Comparison of ENCODE assay signal across 26 cellular contexts in genomic region chr19:17219286-17219685, GRCh38. TPM values are rescaled to one million over a fixed set of nuclear protein-coding genes. Genes with fewer than 3 reads are reported as not detected.
DNase-seq lines count a peak whose midpoint lies in the region; ATAC-seq, FAIRE-seq and TF ChIP-seq lines count a peak whose summit lies in the region.
"Had no signal": no experiment of that assay in that cellular context is flagged by ENCODE, and none has a peak within 500 bp of the region (broad histone marks: within the 10 kb centered on the region; RNA-seq: fewer than 3 reads in every experiment).

No MANE protein-coding gene starts in this region.

- no peak overlapping the region for H3K18ac ChIP-seq in mesenchymal stem cell (ENCODE audit: low read depth in 1 of 2, low read length in 2 of 2)

- no peak overlapping the region for H4K91ac ChIP-seq in mesenchymal stem cell (ENCODE audit: low read length)

- peaks cover 3 to 8% (median 7%) of the 10 kb centered on the region in 3 donors for H3K4me1 Mint-ChIP-seq in IgD-negative memory B cell

- DNase-seq in HepG2 (ENCODE audit: low spot score): no peak
- no peak for DNase-seq in right lobe of liver
- no peak for DNase-seq in mesenchymal stem cell
- no peak for DNase-seq in activated effector memory CD4-positive, alpha-beta T cell treated with Interleukin-2 at 50 U/mL for 16 hours
- no peak for DNase-seq in kidney
- DNase-seq in G401 (ENCODE audit: low spot score): no peak
- DNase-seq in COLO668 (lab: John Stamatoyannopoulos, UW; ENCODE audit: unreplicated experiment): no peak
- DNase-seq: Caco-2; CD4-positive, alpha-beta memory T cell; H7; HFFc6; Karpas-422; MV-4-11; NCI-H1105; NCI-H1436 treated with DMSO at 0.1 percent for 48 hours; NCI-H1930; NCI-H2107; NCI-H524 treated with DMSO at 0.1 percent for 48 hours; NCI-H774; T-cell had no signal

- peak overlapping the region; percentile 23 for H2BK120ac ChIP-seq in mesenchymal stem cell (ENCODE audit: low read depth, low read length)

- H2AK5ac ChIP-seq in mesenchymal stem cell (ENCODE audit: low read length, severe bottlenecking): no peak overlapping the region

- H3K36me3 ChIP-seq in HepG2 (replicated peaks in 1 of 2; ENCODE audit: control insufficient read depth in 1 of 2, insufficient read depth in 2 of 2, low read length in 2 of 2): peaks cover 0 to 6% of the 10 kb centered on the region in 2 experiments; a peak in 2 of 5 replicates
- H3K36me3 ChIP-seq in right lobe of liver: peaks cover 0 to 15% (median 7%) of the 10 kb centered on the region in 4 donors
- H3K36me3 ChIP-seq in mesenchymal stem cell (ENCODE audit: control insufficient read depth in 1 of 2, insufficient read depth in 2 of 2, low read depth in 1 of 2, low read length in 2 of 2): peaks cover 28 to 30% of the 10 kb centered on the region in 2 experiments
- H3K36me3 ChIP-seq in kidney (ENCODE audit: control insufficient read depth in 1 of 2, insufficient read depth in 2 of 2, low read length in 2 of 2): no peaks in the 10 kb centered on the region

- in situ Hi-C loops in HepG2 (cut with HindIII; ENCODE audit: extremely low pct_ligation_motif_present, low pct_unique_long_range_greater_than_20kb) (no loop called here), G401 (cut with HindIII; ENCODE audit: low sequenced_read_pairs) (no loop called here)

- intact Hi-C loops in HepG2 (cut with micrococcal nuclease; ENCODE audit: unreplicated experiment): no loop called here
- intact Hi-C loops in right lobe of liver (cut with DNase I): no loop called here
- intact Hi-C loops in kidney (cut with DNase I): no loop called here

- 95% methylated on average over 8 of the region's 8 CpGs for whole genome bisulfite sequencing in HepG2 (ENCODE audit: low lambda C conversion rate)
- 100% methylated on average over 3 of the region's 8 CpGs for WGBS in right lobe of liver (ENCODE audit: insufficient coverage, low coverage, low lambda C conversion rate, missing lambda C conversion rate)
- 98% methylated on average over 8 of the region's 8 CpGs for WGBS in mesenchymal stem cell

- peaks cover 10% of the 10 kb centered on the region for H3K36me3 Mint-ChIP-seq in IgD-negative memory B cell

- TF ChIP-seq CTCF in HepG2 (CRISPR knock-in tag; IDR thresholded peaks at IDR 0.05): 0 out of 2 replicates have a peak, but pooled peaks have one; percentile 9
- no peak for TF ChIP-seq CTCF in right lobe of liver (IDR thresholded peaks at IDR 0.05)
- TF ChIP-seq CTCF in kidney (IDR thresholded peaks at IDR 0.05; ENCODE audit: borderline replicate concordance, extremely low read depth, insufficient read depth): no peak

- H3K4ac ChIP-seq in mesenchymal stem cell (ENCODE audit: low read depth in 1 of 2, low read length in 2 of 2): no peak overlapping the region

- H3K79me1 ChIP-seq in mesenchymal stem cell (replicated peaks; ENCODE audit: low read length, poor library complexity, severe bottlenecking): peaks cover 12% of the 10 kb centered on the region

- no peak for TF ChIP-seq RAD21 in HepG2 (CRISPR knock-in tag; IDR thresholded peaks at IDR 0.05)

- no peak overlapping the region for H3K27ac ChIP-seq in HepG2 (ENCODE audit: extremely low read length, insufficient read depth, low read length)
- H3K27ac ChIP-seq in right lobe of liver: no peak overlapping the region
- no peak overlapping the region for H3K27ac ChIP-seq in mesenchymal stem cell (ENCODE audit: low read length, poor library complexity, severe bottlenecking)
- H3K27ac ChIP-seq in kidney (ENCODE audit: low read depth in 2 of 2, low read length in 2 of 2): no peak overlapping the region
- H3K27ac ChIP-seq: BLaER1 had no signal

- no peak overlapping the region for H3K4me2 ChIP-seq in HepG2 (ENCODE audit: low read depth, low read length)
- no peak overlapping the region for H3K4me2 ChIP-seq in mesenchymal stem cell (ENCODE audit: low read length, poor library complexity, severe bottlenecking)
- H3K4me2 ChIP-seq: BLaER1 had no signal

- H2BK12ac ChIP-seq in mesenchymal stem cell (ENCODE audit: low read length in 2 of 2): no peak overlapping the region

- H3K4me3 ChIP-seq in HepG2 (replicated peaks in 1 of 3; ENCODE audit: insufficient read depth in 1 of 3, low read depth in 2 of 3, low read length in 3 of 3): no peak overlapping the region
- no peak overlapping the region for H3K4me3 ChIP-seq in right lobe of liver
- no peak overlapping the region for H3K4me3 ChIP-seq in mesenchymal stem cell (ENCODE audit: insufficient read depth in 1 of 2, low read depth in 1 of 2, low read length in 2 of 2)
- no peak overlapping the region for H3K4me3 ChIP-seq in kidney (ENCODE audit: low read length in 2 of 2)
- H3K4me3 ChIP-seq: BLaER1 had no signal

- CTCF ChIA-PET in HepG2 (lab: Yijun Ruan, JAX; ENCODE audit: low intra/inter-chr PET ratio, low total read pairs): no interaction called here

- no peak overlapping the region for H3K14ac ChIP-seq in mesenchymal stem cell (ENCODE audit: low read length in 2 of 2)

- H2BK15ac ChIP-seq in mesenchymal stem cell (ENCODE audit: low read depth, poor library complexity, severe bottlenecking): no peak overlapping the region

- peak overlapping the region in 2 of 3 donors; percentile 63 to 89 for H3K27ac Mint-ChIP-seq in IgD-negative memory B cell
- H3K27ac Mint-ChIP-seq: T-cell had no signal

- no peak overlapping the region for H3K9ac ChIP-seq in HepG2 (ENCODE audit: insufficient read depth, low read depth, low read length)
- H3K9ac ChIP-seq in mesenchymal stem cell (ENCODE audit: low read length): no peak overlapping the region
- no peak overlapping the region for H3K9ac ChIP-seq in kidney (ENCODE audit: low read length in 2 of 2)
- H3K9ac ChIP-seq: BLaER1 had no signal

- H2BK5ac ChIP-seq in mesenchymal stem cell (ENCODE audit: low read depth, low read length, poor library complexity, severe bottlenecking): no peak overlapping the region

- H3K4me1 ChIP-seq in HepG2 (ENCODE audit: insufficient read depth, low read length): peaks cover 32% of the 10 kb centered on the region
- peaks cover 0 to 13% (median 3%) of the 10 kb centered on the region in 4 donors for H3K4me1 ChIP-seq in right lobe of liver
- peaks cover 19% of the 10 kb centered on the region for H3K4me1 ChIP-seq in mesenchymal stem cell (ENCODE audit: control insufficient read depth, insufficient read depth, low read depth, low read length)
- H3K4me1 ChIP-seq in kidney (ENCODE audit: control insufficient read depth in 1 of 2, insufficient read depth in 1 of 2, low read depth in 1 of 2, low read length in 2 of 2): peaks cover 4 to 11% of the 10 kb centered on the region in 2 donors

- no peaks in the 10 kb centered on the region for H3K27me3 Mint-ChIP-seq in IgD-negative memory B cell
- H3K27me3 Mint-ChIP-seq: CD4-positive, alpha-beta memory T cell; T-cell had no signal

- no peaks in the 10 kb centered on the region for H4K20me1 ChIP-seq in HepG2 (ENCODE audit: insufficient read depth, low read length)
- H4K20me1 ChIP-seq: BLaER1 had no signal

- H3K79me2 ChIP-seq in HepG2 (ENCODE audit: insufficient read depth, low read length): no peaks in the 10 kb centered on the region

- no peaks in the 10 kb centered on the region for H3K9me3 ChIP-seq in HepG2 (ENCODE audit: low read length)
- H3K9me3 ChIP-seq in right lobe of liver: no peaks in the 10 kb centered on the region
- H3K9me3 ChIP-seq in mesenchymal stem cell (ENCODE audit: control insufficient read depth, low read length): no peaks in the 10 kb centered on the region
- H3K9me3 ChIP-seq in kidney (ENCODE audit: control insufficient read depth in 1 of 2, low read length in 2 of 2): no peaks in the 10 kb centered on the region
- H3K9me3 ChIP-seq: BLaER1, Caco-2 had no signal

- H3K27me3 ChIP-seq in HepG2 (ENCODE audit: control insufficient read depth in 1 of 2, insufficient read depth in 2 of 2, low read length in 2 of 2) (no peaks in the 10 kb centered on the region; a peak in 1 of 5 replicates), right lobe of liver (no peaks in the 10 kb centered on the region), mesenchymal stem cell (ENCODE audit: control insufficient read depth in 1 of 2, insufficient read depth in 1 of 2, low read length in 2 of 2) (no peaks in the 10 kb centered on the region)
- H3K27me3 ChIP-seq: BLaER1 had no signal

- H3K4me3 Mint-ChIP-seq in IgD-negative memory B cell: peak overlapping the region in 2 of 4 donors; percentile 28 to 65
- H3K4me3 Mint-ChIP-seq: HFFc6, T-cell had no signal

- H3K23ac ChIP-seq in mesenchymal stem cell (ENCODE audit: low read length in 2 of 2): no peak overlapping the region

- TF ChIP-seq EP300 in HepG2 (IDR thresholded peaks at IDR 0.05; ENCODE audit: low read depth in 2 of 2, low read length in 2 of 2) (no peak), HepG2 (CRISPR knock-in tag; IDR thresholded peaks at IDR 0.05; ENCODE audit: borderline replicate concordance) (no peak)

- ATAC-seq in HepG2 (no peak), right lobe of liver (no peak)
- ATAC-seq: T-cell had no signal

- no TSS peak for BruUV-seq in HepG2 (replicated peaks; lab: Mats Ljungman, UMichigan)

- H4K8ac ChIP-seq in mesenchymal stem cell (ENCODE audit: low read length): no peak overlapping the region

- TF ChIP-seq POLR2A in HepG2 (IDR thresholded peaks at IDR 0.05; ENCODE audit: insufficient read depth in 1 of 2, low read depth in 2 of 2, low read length in 2 of 2) (no peak), right lobe of liver (IDR thresholded peaks at IDR 0.05) (no peak)

- POLR2A ChIA-PET in HepG2 (lab: Yijun Ruan, JAX): interaction anchor here (1.5 kb wide), 1 partner anchor 36 kb away, joined by 4 read pairs; no protein-coding TSS in a partner anchor

- FAIRE-seq in HepG2 (lab: Jason Lieb, UNC): no peak
- FAIRE-seq in kidney (lab: Jason Lieb, UNC): no peak
- FAIRE-seq: A204.1, GM19239, RCC 7860 had no signal

- no peak overlapping the region for H2AFZ ChIP-seq in HepG2 (ENCODE audit: low read length)
- H2AFZ ChIP-seq in mesenchymal stem cell (ENCODE audit: low read depth, low read length): no peak overlapping the region

- no peaks in the 10 kb centered on the region for H3K9me3 Mint-ChIP-seq in IgD-negative memory B cell
- H3K9me3 Mint-ChIP-seq: CD4-positive, alpha-beta memory T cell; HFFc6; T-cell had no signal

RNA-seq across cellular contexts. Expression of gene USE1, which starts 4.1 kb away (rescaled TPM):
- 9.9 and 10.3 TPM in 2 replicates for total RNA-seq in HepG2 (2016; rRNA removed; fragmentation: Illumina TruSeq; extraction: Trizol)
- total RNA-seq in HepG2 (2016; cell fraction: cytosol; rRNA removed; fragmentation: Illumina TruSeq; extraction: Trizol; ENCODE audit: low read depth): 7.1 and 12.3 TPM in 2 replicates
- total RNA-seq in HepG2 (2016; cell fraction: insoluble cytoplasmic fraction; rRNA removed; fragmentation: Illumina TruSeq; extraction: Trizol): 10.7 and 11.6 TPM in 2 replicates
- total RNA-seq in HepG2 (2016; cell fraction: membrane; rRNA removed; fragmentation: Illumina TruSeq; extraction: Trizol): 12.0 and 15.3 TPM in 2 replicates
- total RNA-seq in HepG2 (2016; cell fraction: nucleus; rRNA removed; fragmentation: Illumina TruSeq; extraction: Trizol): 6.2 and 7.0 TPM in 2 replicates
- polyA plus RNA-seq in HepG2 (2011; rRNA removed): 16.3 and 17.6 TPM in 2 replicates
- polyA plus RNA-seq in HepG2 (2011; cell fraction: cytosol; rRNA removed): 16.8 and 22.4 TPM in 2 replicates
- polyA plus RNA-seq in HepG2 (2011; cell fraction: nucleus; rRNA removed): 10.1 and 12.6 TPM in 2 replicates
- polyA plus RNA-seq in HepG2 (2012): 9.7 and 10.1 TPM in 2 replicates
- 24.0 and 30.1 TPM in 2 replicates for polyA plus RNA-seq in HepG2 (2016; cell fraction: cytosol; fragmentation: Illumina TruSeq; extraction: Trizol; ENCODE audit: low read depth)
- polyA plus RNA-seq in HepG2 (2016; cell fraction: insoluble cytoplasmic fraction; fragmentation: Illumina TruSeq; extraction: Trizol; ENCODE audit: low read depth): 22.5 and 22.6 TPM in 2 replicates
- polyA plus RNA-seq in HepG2 (2016; cell fraction: membrane; fragmentation: Illumina TruSeq; extraction: Trizol; ENCODE audit: low read depth): 21.6 and 24.0 TPM in 2 replicates
- 20.5 and 25.4 TPM in 2 replicates for polyA plus RNA-seq in HepG2 (2016; cell fraction: nucleus; fragmentation: Illumina TruSeq; extraction: Trizol; ENCODE audit: insufficient read depth, low read depth)
- 10.8 and 31.8 TPM in 2 replicates for polyA minus RNA-seq in HepG2 (2011; rRNA and poly(A)+ RNA removed; ENCODE audit: low replicate concordance)
- 5.4 and 6.4 TPM in 2 replicates for polyA minus RNA-seq in HepG2 (2011; cell fraction: cytosol; rRNA and poly(A)+ RNA removed)
- polyA minus RNA-seq in HepG2 (2011; cell fraction: nucleus; rRNA and poly(A)+ RNA removed): 8.2 and 9.4 TPM in 2 replicates
- 10 to 100 TPM; 13.5 to 20.3 (median 18.6) TPM for total RNA-seq in right lobe of liver
- polyA plus RNA-seq in IgD-negative memory B cell: 52.5 TPM
- 25.2 TPM for polyA plus RNA-seq in mesenchymal stem cell (2013, experiment 1 of 2)
- polyA plus RNA-seq in mesenchymal stem cell (2013, experiment 2 of 2): 24.3 TPM
- total RNA-seq in kidney: 26.0 TPM
- 52.6 TPM for polyA plus RNA-seq in kidney (ENCODE audit: insufficient read depth, low read depth, low replicate concordance)
- total RNA-seq in G401 (2014; rRNA removed; shearing (Covaris generic)): 22.0 and 29.7 TPM in 2 replicates

RNA-seq across cellular contexts. Expression of gene OCEL1, which starts 6.7 kb away (rescaled TPM):
- total RNA-seq in HepG2 (2016; rRNA removed; fragmentation: Illumina TruSeq; extraction: Trizol) (10.6 and 13.6 TPM in 2 replicates), right lobe of liver (10 to 100 TPM; 17.8 to 64.2 (median 31.2) TPM), kidney (35.3 TPM)
- total RNA-seq in HepG2 (2016; cell fraction: cytosol; rRNA removed; fragmentation: Illumina TruSeq; extraction: Trizol; ENCODE audit: low read depth): 4.8 and 7.7 TPM in 2 replicates
- 11.7 and 14.6 TPM in 2 replicates for total RNA-seq in HepG2 (2016; cell fraction: insoluble cytoplasmic fraction; rRNA removed; fragmentation: Illumina TruSeq; extraction: Trizol)
- 11.2 and 12.2 TPM in 2 replicates for total RNA-seq in HepG2 (2016; cell fraction: membrane; rRNA removed; fragmentation: Illumina TruSeq; extraction: Trizol)
- total RNA-seq in HepG2 (2016; cell fraction: nucleus; rRNA removed; fragmentation: Illumina TruSeq; extraction: Trizol): 12.8 and 13.1 TPM in 2 replicates
- polyA plus RNA-seq in HepG2 (2011; rRNA removed) (17.2 and 19.8 TPM in 2 replicates), IgD-negative memory B cell (46.0 TPM), kidney (ENCODE audit: insufficient read depth, low read depth, low replicate concordance) (80.1 TPM)
- 21.9 and 24.8 TPM in 2 replicates for polyA plus RNA-seq in HepG2 (2011; cell fraction: cytosol; rRNA removed)
- 29.8 and 34.9 TPM in 2 replicates for polyA plus RNA-seq in HepG2 (2011; cell fraction: nucleus; rRNA removed)
- 26.4 and 27.7 TPM in 2 replicates for polyA plus RNA-seq in HepG2 (2012)
- 7.6 and 9.7 TPM in 2 replicates for polyA plus RNA-seq in HepG2 (2016; cell fraction: cytosol; fragmentation: Illumina TruSeq; extraction: Trizol; ENCODE audit: low read depth)
- polyA plus RNA-seq in HepG2 (2016; cell fraction: insoluble cytoplasmic fraction; fragmentation: Illumina TruSeq; extraction: Trizol; ENCODE audit: low read depth): 20.5 and 23.3 TPM in 2 replicates
- polyA plus RNA-seq in HepG2 (2016; cell fraction: membrane; fragmentation: Illumina TruSeq; extraction: Trizol; ENCODE audit: low read depth): 14.5 and 14.9 TPM in 2 replicates
- 24.5 and 32.1 TPM in 2 replicates for polyA plus RNA-seq in HepG2 (2016; cell fraction: nucleus; fragmentation: Illumina TruSeq; extraction: Trizol; ENCODE audit: insufficient read depth, low read depth)
- polyA minus RNA-seq in HepG2 (2011; rRNA and poly(A)+ RNA removed; ENCODE audit: low replicate concordance): 8.0 and 13.7 TPM in 2 replicates
- 12.6 and 14.8 TPM in 2 replicates for polyA minus RNA-seq in HepG2 (2011; cell fraction: cytosol; rRNA and poly(A)+ RNA removed)
- polyA minus RNA-seq in HepG2 (2011; cell fraction: nucleus; rRNA and poly(A)+ RNA removed): 9.7 and 13.4 TPM in 2 replicates
- 49.4 TPM for polyA plus RNA-seq in mesenchymal stem cell (2013, experiment 1 of 2)
- 49.0 TPM for polyA plus RNA-seq in mesenchymal stem cell (2013, experiment 2 of 2)
- 14.8 and 21.7 TPM in 2 replicates for total RNA-seq in G401 (2014; rRNA removed; shearing (Covaris generic))

RNA-seq across cellular contexts. Expression of gene NR2F6, which starts 26.4 kb away (rescaled TPM):
- 54.1 and 72.4 TPM in 2 replicates for total RNA-seq in HepG2 (2016; rRNA removed; fragmentation: Illumina TruSeq; extraction: Trizol)
- 22.9 and 27.2 TPM in 2 replicates for total RNA-seq in HepG2 (2016; cell fraction: cytosol; rRNA removed; fragmentation: Illumina TruSeq; extraction: Trizol; ENCODE audit: low read depth)
- 48.8 and 69.5 TPM in 2 replicates for total RNA-seq in HepG2 (2016; cell fraction: insoluble cytoplasmic fraction; rRNA removed; fragmentation: Illumina TruSeq; extraction: Trizol)
- total RNA-seq in HepG2 (2016; cell fraction: membrane; rRNA removed; fragmentation: Illumina TruSeq; extraction: Trizol): 61.5 and 68.4 TPM in 2 replicates
- 29.9 and 36.5 TPM in 2 replicates for total RNA-seq in HepG2 (2016; cell fraction: nucleus; rRNA removed; fragmentation: Illumina TruSeq; extraction: Trizol)
- polyA plus RNA-seq in HepG2 (2011; rRNA removed): 30.9 and 38.5 TPM in 2 replicates
- 31.1 and 56.9 TPM in 2 replicates for polyA plus RNA-seq in HepG2 (2011; cell fraction: cytosol; rRNA removed)
- polyA plus RNA-seq in HepG2 (2011; cell fraction: nucleus; rRNA removed): 53.5 and 56.3 TPM in 2 replicates
- polyA plus RNA-seq in HepG2 (2012): 18.4 and 25.4 TPM in 2 replicates
- 25.2 and 25.5 TPM in 2 replicates for polyA plus RNA-seq in HepG2 (2016; cell fraction: cytosol; fragmentation: Illumina TruSeq; extraction: Trizol; ENCODE audit: low read depth)
- 59.8 and 61.8 TPM in 2 replicates for polyA plus RNA-seq in HepG2 (2016; cell fraction: insoluble cytoplasmic fraction; fragmentation: Illumina TruSeq; extraction: Trizol; ENCODE audit: low read depth)
- 50.4 and 51.1 TPM in 2 replicates for polyA plus RNA-seq in HepG2 (2016; cell fraction: membrane; fragmentation: Illumina TruSeq; extraction: Trizol; ENCODE audit: low read depth)
- 66.6 and 74.0 TPM in 2 replicates for polyA plus RNA-seq in HepG2 (2016; cell fraction: nucleus; fragmentation: Illumina TruSeq; extraction: Trizol; ENCODE audit: insufficient read depth, low read depth)
- polyA minus RNA-seq in HepG2 (2011; rRNA and poly(A)+ RNA removed; ENCODE audit: low replicate concordance): 45.5 and 76.9 TPM in 2 replicates
- polyA minus RNA-seq in HepG2 (2011; cell fraction: cytosol; rRNA and poly(A)+ RNA removed): 41.1 and 47.4 TPM in 2 replicates
- 10.2 and 12.1 TPM in 2 replicates for polyA minus RNA-seq in HepG2 (2011; cell fraction: nucleus; rRNA and poly(A)+ RNA removed)
- 100 to 1,000 TPM in 1 of 6 experiments, 10 to 100 TPM in 5; 48.5 to 105 (median 80.9) TPM for total RNA-seq in right lobe of liver
- polyA plus RNA-seq in IgD-negative memory B cell: 1.3 TPM
- 47.1 TPM for polyA plus RNA-seq in mesenchymal stem cell (2013, experiment 1 of 2)
- 46.4 TPM for polyA plus RNA-seq in mesenchymal stem cell (2013, experiment 2 of 2)
- total RNA-seq in kidney: 46.8 TPM
- 60.2 TPM for polyA plus RNA-seq in kidney (ENCODE audit: insufficient read depth, low read depth, low replicate concordance)
- 232 and 271 TPM in 2 replicates for total RNA-seq in G401 (2014; rRNA removed; shearing (Covaris generic))

RNA-seq across cellular contexts. Expression of gene USHBP1, which starts 45.3 kb away (rescaled TPM):
- total RNA-seq in HepG2 (2016; rRNA removed; fragmentation: Illumina TruSeq; extraction: Trizol) (0.13 and 0.15 TPM in 2 replicates), right lobe of liver (1 to 10 TPM in 5 of 6 experiments, under 1 TPM in 1; 0.81 to 3.6 (median 1.7) TPM), kidney (8.9 TPM)
- total RNA-seq in HepG2 (2016; cell fraction: cytosol; rRNA removed; fragmentation: Illumina TruSeq; extraction: Trizol; ENCODE audit: low read depth): 0.09 and 0.10 TPM in 2 replicates
- total RNA-seq in HepG2 (2016; cell fraction: insoluble cytoplasmic fraction; rRNA removed; fragmentation: Illumina TruSeq; extraction: Trizol): 0.18 and 0.19 TPM in 2 replicates
- total RNA-seq in HepG2 (2016; cell fraction: membrane; rRNA removed; fragmentation: Illumina TruSeq; extraction: Trizol): 0.06 and 0.07 TPM in 2 replicates
- 0.09 and 0.50 TPM in 2 replicates for total RNA-seq in HepG2 (2016; cell fraction: nucleus; rRNA removed; fragmentation: Illumina TruSeq; extraction: Trizol)
- polyA plus RNA-seq in HepG2 (2011; rRNA removed) (1.5 and 1.9 TPM in 2 replicates), IgD-negative memory B cell (not detected), kidney (ENCODE audit: insufficient read depth, low read depth, low replicate concordance) (7.2 TPM)
- polyA plus RNA-seq in HepG2 (2011; cell fraction: cytosol; rRNA removed): 0.76 and 1.0 TPM in 2 replicates
- polyA plus RNA-seq in HepG2 (2011; cell fraction: nucleus; rRNA removed): 7.3 and 10.3 TPM in 2 replicates
- 0.28 and 0.53 TPM in 2 replicates for polyA plus RNA-seq in HepG2 (2012)
- not detected in 2 replicates for polyA plus RNA-seq in HepG2 (2016; cell fraction: cytosol; fragmentation: Illumina TruSeq; extraction: Trizol; ENCODE audit: low read depth)
- polyA plus RNA-seq in HepG2 (2016; cell fraction: insoluble cytoplasmic fraction; fragmentation: Illumina TruSeq; extraction: Trizol; ENCODE audit: low read depth): 0.17 and 0.35 TPM in 2 replicates
- not detected in 2 replicates for polyA plus RNA-seq in HepG2 (2016; cell fraction: membrane; fragmentation: Illumina TruSeq; extraction: Trizol; ENCODE audit: low read depth)
- polyA plus RNA-seq in HepG2 (2016; cell fraction: nucleus; fragmentation: Illumina TruSeq; extraction: Trizol; ENCODE audit: insufficient read depth, low read depth): 0.71 and 1.1 TPM in 2 replicates
- 0.12 and 1.7 TPM in 2 replicates for polyA minus RNA-seq in HepG2 (2011; rRNA and poly(A)+ RNA removed; ENCODE audit: low replicate concordance)
- 0.35 and 0.79 TPM in 2 replicates for polyA minus RNA-seq in HepG2 (2011; cell fraction: cytosol; rRNA and poly(A)+ RNA removed)
- polyA minus RNA-seq in HepG2 (2011; cell fraction: nucleus; rRNA and poly(A)+ RNA removed): 2.1 TPM in 2 replicates
- polyA plus RNA-seq in mesenchymal stem cell (2013, experiment 1 of 2): not detected
- polyA plus RNA-seq in mesenchymal stem cell (2013, experiment 2 of 2): not detected
- total RNA-seq in G401 (2014; rRNA removed; shearing (Covaris generic)): 0.41 and 4.9 TPM in 2 replicates
- total RNA-seq: Caco-2, HFFc6 had no signal
- polyA plus RNA-seq: AG04450 had no signal

RNA-seq across cellular contexts. Expression of gene BABAM1, which starts 48.0 kb away (rescaled TPM):
- total RNA-seq in HepG2 (2016; rRNA removed; fragmentation: Illumina TruSeq; extraction: Trizol) (62.2 and 70.0 TPM in 2 replicates), right lobe of liver (10 to 100 TPM; 29.2 to 51.3 (median 37.9) TPM), kidney (69.4 TPM)
- total RNA-seq in HepG2 (2016; cell fraction: cytosol; rRNA removed; fragmentation: Illumina TruSeq; extraction: Trizol; ENCODE audit: low read depth): 49.6 and 50.1 TPM in 2 replicates
- total RNA-seq in HepG2 (2016; cell fraction: insoluble cytoplasmic fraction; rRNA removed; fragmentation: Illumina TruSeq; extraction: Trizol): 66.9 and 67.7 TPM in 2 replicates
- total RNA-seq in HepG2 (2016; cell fraction: membrane; rRNA removed; fragmentation: Illumina TruSeq; extraction: Trizol): 71.5 and 75.2 TPM in 2 replicates
- 37.2 and 48.0 TPM in 2 replicates for total RNA-seq in HepG2 (2016; cell fraction: nucleus; rRNA removed; fragmentation: Illumina TruSeq; extraction: Trizol)
- polyA plus RNA-seq in HepG2 (2011; rRNA removed) (74.5 and 82.0 TPM in 2 replicates), IgD-negative memory B cell (115 TPM), kidney (ENCODE audit: insufficient read depth, low read depth, low replicate concordance) (105 TPM)
- 69.8 and 85.6 TPM in 2 replicates for polyA plus RNA-seq in HepG2 (2011; cell fraction: cytosol; rRNA removed)
- 92.8 and 107 TPM in 2 replicates for polyA plus RNA-seq in HepG2 (2011; cell fraction: nucleus; rRNA removed)
- 44.2 and 51.1 TPM in 2 replicates for polyA plus RNA-seq in HepG2 (2012)
- 54.4 and 55.6 TPM in 2 replicates for polyA plus RNA-seq in HepG2 (2016; cell fraction: cytosol; fragmentation: Illumina TruSeq; extraction: Trizol; ENCODE audit: low read depth)
- polyA plus RNA-seq in HepG2 (2016; cell fraction: insoluble cytoplasmic fraction; fragmentation: Illumina TruSeq; extraction: Trizol; ENCODE audit: low read depth): 70.2 and 82.2 TPM in 2 replicates
- 69.7 and 70.7 TPM in 2 replicates for polyA plus RNA-seq in HepG2 (2016; cell fraction: membrane; fragmentation: Illumina TruSeq; extraction: Trizol; ENCODE audit: low read depth)
- polyA plus RNA-seq in HepG2 (2016; cell fraction: nucleus; fragmentation: Illumina TruSeq; extraction: Trizol; ENCODE audit: insufficient read depth, low read depth): 93.5 and 101 TPM in 2 replicates
- 31.9 and 92.2 TPM in 2 replicates for polyA minus RNA-seq in HepG2 (2011; rRNA and poly(A)+ RNA removed; ENCODE audit: low replicate concordance)
- 15.5 and 18.6 TPM in 2 replicates for polyA minus RNA-seq in HepG2 (2011; cell fraction: cytosol; rRNA and poly(A)+ RNA removed)
- 20.5 and 25.1 TPM in 2 replicates for polyA minus RNA-seq in HepG2 (2011; cell fraction: nucleus; rRNA and poly(A)+ RNA removed)
- polyA plus RNA-seq in mesenchymal stem cell (2013, experiment 1 of 2): 100 TPM
- polyA plus RNA-seq in mesenchymal stem cell (2013, experiment 2 of 2): 103 TPM
- 166 and 237 TPM in 2 replicates for total RNA-seq in G401 (2014; rRNA removed; shearing (Covaris generic))
